33 cellular contexts compared by ENCODE assay signal in genomic region chrX:69127466-69127865, GRCh38.
"Had no signal": no experiment of that assay in that cellular context is flagged by ENCODE, and none has a peak within 500 bp of the region (broad histone marks: within the 10 kb centered on the region; RNA-seq: fewer than 3 reads in every experiment).

No MANE protein-coding gene starts in this region.

- H3K4me1 Mint-ChIP-seq: activated CD4-positive, alpha-beta T cell treated with anti-CD3 and anti-CD28 coated beads for 36 hours; activated CD4-positive, alpha-beta T cell treated with anti-CD3 and anti-CD28 coated beads, Interleukin-2, amount 10 ng/mL, durations not matched to agents 24 days and 14 days; activated naive CD8-positive, alpha-beta T cell treated with anti-CD3 and anti-CD28 coated beads for 36 hours; activated naive CD8-positive, alpha-beta T cell treated with anti-CD3 and anti-CD28 coated beads, Interleukin-2, amount 50 U/mL, for 24 hours had no signal

- H3K4me3 ChIP-seq: adrenal gland, body of pancreas, cardiac muscle cell, colonic mucosa, gastrocnemius medialis, heart left ventricle had no signal

- DNase-seq: activated CD4-positive, alpha-beta memory T cell treated with anti-CD3 and anti-CD28 coated beads for 36 hours; activated CD4-positive, alpha-beta T cell treated with anti-CD3 and anti-CD28 coated beads for 36 hours; activated CD4-positive, alpha-beta T cell treated with anti-CD3 and anti-CD28 coated beads, Interleukin-2, amount 10 ng/mL, durations not matched to agents 24 days and 14 days; activated CD4-positive, CD25-positive, alpha-beta regulatory T cell; activated CD4-positive, CD25-positive, alpha-beta regulatory T cell treated with anti-CD3 and anti-CD28 coated beads, Interleukin-2, amount 50 U/mL, for 72 hours; activated CD8-positive, alpha-beta memory T cell treated with anti-CD3 and anti-CD28 coated beads, Interleukin-2, amount 10 ng/mL, durations not matched to agents 7 days and 5 days; activated CD8-positive, alpha-beta memory T cell treated with anti-CD3 and anti-CD28 coated beads, Interleukin-2, amount 50 U/mL, for 4 hours; activated CD8-positive, alpha-beta T cell treated with anti-CD3 and anti-CD28 coated beads, Interleukin-2, amount 10 ng/mL, durations not matched to agents 7 days and 5 days; activated effector memory CD4-positive, alpha-beta T cell treated with anti-CD3 and anti-CD28 coated beads, Interleukin-2, amount 50 U/mL, for 16 hours; activated naive CD4-positive, alpha-beta T cell treated with anti-CD3 and anti-CD28 coated beads for 36 hours; activated naive CD8-positive, alpha-beta T cell treated with anti-CD3 and anti-CD28 coated beads for 36 hours; activated naive CD8-positive, alpha-beta T cell treated with anti-CD3 and anti-CD28 coated beads, Interleukin-2, amount 50 U/mL, for 24 hours; activated T-cell treated with anti-CD3 and anti-CD28 coated beads, Interleukin-2, amount 50 U/mL, for 1 hour; activated T-cell treated with anti-CD3 and anti-CD28 coated beads, Interleukin-2, amount 50 U/mL, for 48 hours; adrenal gland; aorta; body of pancreas; central memory CD4-positive, alpha-beta T cell; cerebellar nuclear complex; colonic mucosa; effector CD8-positive, alpha-beta T cell; erythroblast; foreskin keratinocyte; gastrocnemius medialis; glutamatergic neuron; heart left ventricle; T-cell; T1000 had no signal

- H3K36me3 Mint-ChIP-seq: activated CD4-positive, alpha-beta memory T cell treated with anti-CD3 and anti-CD28 coated beads for 36 hours; activated CD8-positive, alpha-beta memory T cell treated with anti-CD3 and anti-CD28 coated beads, Interleukin-2, amount 10 ng/mL, durations not matched to agents 7 days and 5 days; activated naive CD4-positive, alpha-beta T cell treated with anti-CD3 and anti-CD28 coated beads, Interleukin-2, amount 50 U/mL, for 24 hours; activated naive CD8-positive, alpha-beta T cell treated with anti-CD3 and anti-CD28 coated beads for 36 hours; T-cell had no signal

- H3K4me3 Mint-ChIP-seq: activated CD4-positive, alpha-beta memory T cell treated with anti-CD3 and anti-CD28 coated beads for 36 hours; activated CD4-positive, alpha-beta T cell treated with anti-CD3 and anti-CD28 coated beads for 36 hours; activated CD4-positive, alpha-beta T cell treated with anti-CD3 and anti-CD28 coated beads, Interleukin-2, amount 10 ng/mL, durations not matched to agents 24 days and 14 days; activated CD8-positive, alpha-beta memory T cell treated with anti-CD3 and anti-CD28 coated beads, Interleukin-2, amount 10 ng/mL, durations not matched to agents 7 days and 5 days; activated CD8-positive, alpha-beta T cell treated with anti-CD3 and anti-CD28 coated beads, Interleukin-2, amount 10 ng/mL, durations not matched to agents 7 days and 5 days; activated naive CD4-positive, alpha-beta T cell treated with anti-CD3 and anti-CD28 coated beads for 36 hours; activated naive CD4-positive, alpha-beta T cell treated with anti-CD3 and anti-CD28 coated beads, Interleukin-2, amount 50 U/mL, for 24 hours; activated naive CD8-positive, alpha-beta T cell treated with anti-CD3 and anti-CD28 coated beads for 36 hours; activated naive CD8-positive, alpha-beta T cell treated with anti-CD3 and anti-CD28 coated beads, Interleukin-2, amount 50 U/mL, for 24 hours; activated T-helper 1 cell treated with anti-CD3 and anti-CD28 coated beads, Interleukin-12 subunit alpha, Interleukin-12 subunit beta, Interleukin-2, Interleukin-4 antibody, amounts not matched to agents 30 ng/mL and 10 ng/mL and 1 ng/mL, durations not matched to agents 14 hours and 24 hours and 36 hours; T-cell; T-helper 1 cell treated with Interleukin-12 subunit alpha and Interleukin-12 subunit beta and Interleukin-4 antibody, amounts not matched to agents 30 μg/mL and 1 μg/mL, for 36 hours had no signal

- H3K27ac Mint-ChIP-seq: activated CD4-positive, alpha-beta memory T cell treated with anti-CD3 and anti-CD28 coated beads for 36 hours; activated CD4-positive, alpha-beta T cell treated with anti-CD3 and anti-CD28 coated beads for 36 hours; activated CD4-positive, alpha-beta T cell treated with anti-CD3 and anti-CD28 coated beads, Interleukin-2, amount 10 ng/mL, durations not matched to agents 24 days and 14 days; activated CD8-positive, alpha-beta memory T cell treated with anti-CD3 and anti-CD28 coated beads, Interleukin-2, amount 10 ng/mL, durations not matched to agents 7 days and 5 days; activated CD8-positive, alpha-beta T cell treated with anti-CD3 and anti-CD28 coated beads, Interleukin-2, amount 10 ng/mL, durations not matched to agents 7 days and 5 days; activated naive CD4-positive, alpha-beta T cell treated with anti-CD3 and anti-CD28 coated beads for 36 hours; activated naive CD4-positive, alpha-beta T cell treated with anti-CD3 and anti-CD28 coated beads, Interleukin-2, amount 50 U/mL, for 24 hours; activated naive CD8-positive, alpha-beta T cell treated with anti-CD3 and anti-CD28 coated beads for 36 hours; activated naive CD8-positive, alpha-beta T cell treated with anti-CD3 and anti-CD28 coated beads, Interleukin-2, amount 50 U/mL, for 24 hours; activated T-helper 1 cell treated with anti-CD3 and anti-CD28 coated beads, Interleukin-12 subunit alpha, Interleukin-12 subunit beta, Interleukin-2, Interleukin-4 antibody, amounts not matched to agents 30 ng/mL and 10 ng/mL and 1 ng/mL, durations not matched to agents 14 hours and 24 hours and 36 hours; activated T-helper 2 cell treated with anti-CD3 and anti-CD28 coated beads, Interferon-gamma antibody, Interleukin-2, Interleukin-4, amounts not matched to agents 10 μg/mL and 5 μg/mL and 100 μg/mL, durations not matched to agents 14 hours and 24 hours and 36 hours; T-cell; T-helper 1 cell treated with Interleukin-12 subunit alpha and Interleukin-12 subunit beta and Interleukin-4 antibody, amounts not matched to agents 30 μg/mL and 1 μg/mL, for 36 hours had no signal

- H3K9me3 Mint-ChIP-seq: activated CD4-positive, alpha-beta memory T cell treated with anti-CD3 and anti-CD28 coated beads for 36 hours; activated CD4-positive, alpha-beta T cell treated with anti-CD3 and anti-CD28 coated beads, Interleukin-2, amount 10 ng/mL, durations not matched to agents 24 days and 14 days; activated naive CD4-positive, alpha-beta T cell treated with anti-CD3 and anti-CD28 coated beads for 36 hours; activated naive CD4-positive, alpha-beta T cell treated with anti-CD3 and anti-CD28 coated beads, Interleukin-2, amount 50 U/mL, for 24 hours; activated naive CD8-positive, alpha-beta T cell treated with anti-CD3 and anti-CD28 coated beads for 36 hours; activated naive CD8-positive, alpha-beta T cell treated with anti-CD3 and anti-CD28 coated beads, Interleukin-2, amount 50 U/mL, for 24 hours; activated T-helper 1 cell treated with anti-CD3 and anti-CD28 coated beads, Interleukin-12 subunit alpha, Interleukin-12 subunit beta, Interleukin-2, Interleukin-4 antibody, amounts not matched to agents 30 ng/mL and 10 ng/mL and 1 ng/mL, durations not matched to agents 14 hours and 24 hours and 36 hours; activated T-helper 2 cell treated with anti-CD3 and anti-CD28 coated beads, Interferon-gamma antibody, Interleukin-2, Interleukin-4, amounts not matched to agents 10 μg/mL and 5 μg/mL and 100 μg/mL, durations not matched to agents 14 hours and 24 hours and 36 hours; T-cell; T-helper 1 cell treated with Interleukin-12 subunit alpha and Interleukin-12 subunit beta and Interleukin-4 antibody, amounts not matched to agents 30 μg/mL and 1 μg/mL, for 36 hours had no signal
